Comparison of ENCODE assay signal across 9 cellular contexts in the genomic region with DNA sequence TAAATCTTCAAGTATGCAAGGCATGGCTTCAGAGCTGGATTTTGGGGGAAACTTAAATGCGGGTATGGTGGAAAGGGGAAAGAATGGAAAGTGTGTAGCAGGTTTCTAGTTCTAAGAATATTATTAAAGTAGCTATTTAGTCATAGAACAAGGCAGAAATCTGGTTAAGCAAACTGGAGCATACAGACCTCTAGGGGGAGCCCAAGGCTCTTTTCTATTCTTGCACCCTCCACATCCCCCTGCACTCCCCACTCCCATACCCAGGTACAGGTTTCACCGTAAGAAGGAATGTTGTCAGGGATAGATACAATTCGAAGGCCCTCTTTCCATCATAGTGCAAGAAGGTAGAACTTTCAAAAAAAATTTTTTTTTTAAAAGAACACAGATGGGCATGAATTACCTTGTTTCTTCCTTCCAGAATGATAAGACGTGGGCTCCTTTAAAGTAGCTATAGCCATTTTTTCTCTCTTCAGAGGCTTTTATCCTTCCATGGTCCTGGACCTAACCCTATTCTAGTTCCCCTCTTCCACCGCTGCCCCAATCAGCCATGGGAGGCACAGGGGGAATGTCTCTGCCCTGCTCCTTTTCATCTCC. TPM values are rescaled to one million over a fixed set of nuclear protein-coding genes. Genes with fewer than 3 reads are reported as not detected.
DNase-seq lines count a peak whose midpoint lies in the region; ATAC-seq, FAIRE-seq and TF ChIP-seq lines count a peak whose summit lies in the region.
"Had no signal": no experiment of that assay in that cellular context is flagged by ENCODE, and none has a peak within 500 bp of the region (broad histone marks: within the 10 kb centered on the region; RNA-seq: fewer than 3 reads in every experiment).

No MANE protein-coding gene starts in this region.

- H3K27ac ChIP-seq in astrocyte (ENCODE audit: low read depth, low read length) = no peak overlapping the region
- no peak overlapping the region for H3K27ac ChIP-seq in CD4-positive, alpha-beta memory T cell (ENCODE audit: low read depth, low read length)

- intact Hi-C loops in CD4-positive, alpha-beta memory T cell (cut with micrococcal nuclease) = no loop called here

- FAIRE-seq in astrocyte (lab: Jason Lieb, UNC) = no peak

- no peaks in the 10 kb centered on the region for H3K9me3 ChIP-seq in astrocyte (ENCODE audit: insufficient read depth, low read depth, low read length)
- no peaks in the 10 kb centered on the region for H3K9me3 ChIP-seq in CD4-positive, alpha-beta memory T cell (ENCODE audit: control insufficient read depth in 1 of 2, low read length in 2 of 2)

- no peaks in the 10 kb centered on the region for H3K4me1 ChIP-seq in astrocyte (ENCODE audit: insufficient read depth, low read length)
- no peaks in the 10 kb centered on the region for H3K4me1 ChIP-seq in CD4-positive, alpha-beta memory T cell (ENCODE audit: insufficient read depth, low read length)

- H3K4me3 Mint-ChIP-seq in astrocyte (ENCODE audit: unreplicated experiment) = no peak overlapping the region
- no peak overlapping the region for H3K4me3 Mint-ChIP-seq in CD4-positive, alpha-beta memory T cell

- no peaks in the 10 kb centered on the region for H3K36me3 ChIP-seq in astrocyte (ENCODE audit: insufficient read depth, low read length)
- no peaks in the 10 kb centered on the region for H3K36me3 ChIP-seq in CD4-positive, alpha-beta memory T cell (ENCODE audit: insufficient read depth, low read length)

- no peak overlapping the region for H2AFZ ChIP-seq in astrocyte (ENCODE audit: low read depth, low read length)

- no peaks in the 10 kb centered on the region for H3K79me2 ChIP-seq in astrocyte (ENCODE audit: insufficient read depth, low read length)

- POLR2A ChIA-PET in CD4-positive, alpha-beta memory T cell (lab: Charles Lee; ENCODE audit: partially characterized antibody) = no interaction called here

- no peak overlapping the region for H3K9ac ChIP-seq in astrocyte (ENCODE audit: low read length)

- no peaks in the 10 kb centered on the region for H3K9me3 Mint-ChIP-seq in astrocyte (ENCODE audit: unreplicated experiment)
- no peaks in the 10 kb centered on the region for H3K9me3 Mint-ChIP-seq in CD4-positive, alpha-beta memory T cell

- ATAC-seq in HG02870 (IDR thresholded peaks at IDR 0.05; ENCODE audit: unreplicated experiment) = peak; percentile 65

- no peaks in the 10 kb centered on the region for H4K20me1 ChIP-seq in astrocyte (ENCODE audit: insufficient read depth, low read length)

- no peaks in the 10 kb centered on the region for H3K27me3 ChIP-seq in astrocyte (ENCODE audit: insufficient read depth, low read length)
- no peaks in the 10 kb centered on the region for H3K27me3 ChIP-seq in CD4-positive, alpha-beta memory T cell (ENCODE audit: insufficient read depth, low read length)

- H3K36me3 Mint-ChIP-seq in astrocyte (ENCODE audit: low read depth, unreplicated experiment) = no peaks in the 10 kb centered on the region
- H3K36me3 Mint-ChIP-seq in CD4-positive, alpha-beta memory T cell = no peaks in the 10 kb centered on the region

- peak; percentile 70 for DNase-seq in AG08395 (ENCODE audit: low spot score)
- peak; percentile 66 for DNase-seq in NCI-H1694 (lab: John Stamatoyannopoulos, UW)
- DNase-seq in astrocyte (ENCODE audit: low read depth) = no peak
- peak; percentile 71 for DNase-seq in left kidney (ENCODE audit: low read depth, low spot score)
- no peak for DNase-seq in epidermal melanocyte (ENCODE audit: insufficient read length, low spot score)
- no peak for DNase-seq in CD4-positive, alpha-beta memory T cell
- DNase-seq: left cardiac atrium had no signal

- CTCF ChIA-PET in CD4-positive, alpha-beta memory T cell (lab: Charles Lee; ENCODE audit: partially characterized antibody) = no interaction called here

- no peak overlapping the region for H3K4me3 ChIP-seq in GM12875 (ENCODE audit: low read depth, low read length)
- H3K4me3 ChIP-seq in astrocyte (ENCODE audit: insufficient read depth, low read depth, low read length) = no peak overlapping the region
- no peak overlapping the region for H3K4me3 ChIP-seq in CD4-positive, alpha-beta memory T cell (ENCODE audit: low read length in 2 of 2)

- H3K27ac Mint-ChIP-seq in astrocyte (ENCODE audit: unreplicated experiment) = no peak overlapping the region
- no peak overlapping the region for H3K27ac Mint-ChIP-seq in CD4-positive, alpha-beta memory T cell

- no peaks in the 10 kb centered on the region for H3K27me3 Mint-ChIP-seq in astrocyte (ENCODE audit: low read depth, unreplicated experiment)
- peaks cover 0 to 2% of the 10 kb centered on the region in 2 donors for H3K27me3 Mint-ChIP-seq in CD4-positive, alpha-beta memory T cell

- no peak overlapping the region for H3K4me2 ChIP-seq in astrocyte (ENCODE audit: low read length)

- peak; percentile 68 for TF ChIP-seq CTCF in GM12875 (IDR thresholded peaks at IDR 0.05; ENCODE audit: borderline replicate concordance, insufficient read depth, low read depth, low read length)
- peak; percentile 64 for TF ChIP-seq CTCF in astrocyte (IDR thresholded peaks at IDR 0.05; ENCODE audit: insufficient read depth, low read depth, low read length)

- H3K4me1 Mint-ChIP-seq in astrocyte (ENCODE audit: low read depth, unreplicated experiment) = no peaks in the 10 kb centered on the region
- H3K4me1 Mint-ChIP-seq in CD4-positive, alpha-beta memory T cell = no peaks in the 10 kb centered on the region

RNA-seq across cellular contexts. Expression of a gene that starts 41.5 kb away (rescaled TPM):
- total RNA-seq in astrocyte = 45.1 and 52.9 TPM in 2 replicates
- 10 to 100 TPM; 21.6 to 21.8 TPM for total RNA-seq in CD4-positive, alpha-beta memory T cell
- polyA plus RNA-seq in CD4-positive, alpha-beta memory T cell = 10 to 100 TPM; 41.4 to 98.2 TPM

Comparison
In these comparisons a context has a peak if more than half of its experiments do, and no peak if none do; other contexts are left out.
1. DNase-seq: peak in AG08395 (single experiment), NCI-H1694 (single experiment) and left kidney (single experiment); none in astrocyte (single experiment), epidermal melanocyte (single experiment) and CD4-positive, alpha-beta memory T cell (0 of 5).